ENCODE assay signal across 11 cellular contexts in genomic region chr1:17709981-17710380, GRCh38. TPM values are rescaled to one million over a fixed set of nuclear protein-coding genes. Genes with fewer than 3 reads are reported as not detected.
"Had no signal": no experiment of that assay in that cellular context is flagged by ENCODE, and none has a peak within 500 bp of the region (broad histone marks: within the 10 kb centered on the region; RNA-seq: fewer than 3 reads in every experiment).

No MANE protein-coding gene starts in this region.

- DNase-seq: GM23248, GOT3, H7, H9, HCEC 1CT, HFFc6 had no signal

- H3K4me1 ChIP-seq: HAP-1 had no signal

- H3K4me2 ChIP-seq: GM23338 had no signal

- H3K9me3 ChIP-seq: HAP-1 had no signal

- H3K9ac ChIP-seq: GM23248 had no signal

- ATAC-seq: GM23338, HCT116 had no signal

- H3K4me3 ChIP-seq: GM23248, GM23338, HAP-1 had no signal

- FAIRE-seq: H1, H54 had no signal

- H3K27ac ChIP-seq: GM23248 had no signal

- H2AFZ ChIP-seq: GM23248, GM23338 had no signal

- H3K36me3 ChIP-seq: HAP-1 had no signal

RNA-seq across cellular contexts. Expression of gene ACTL8, which starts 45.2 kb away (rescaled TPM):
- total RNA-seq: H9 had no signal
- polyA plus RNA-seq: GM23248 had no signal
